7 cellular contexts compared by ENCODE assay signal in genomic region chr12:14884458-14884878, GRCh38. TPM values are rescaled to one million over a fixed set of nuclear protein-coding genes. Genes with fewer than 3 reads are reported as not detected.
DNase-seq lines count a peak whose midpoint lies in the region; ATAC-seq and TF ChIP-seq lines count a peak whose summit lies in the region.

No MANE protein-coding gene starts in this region.

- no peaks in the 10 kb centered on the region for H3K36me3 ChIP-seq in mucosa of descending colon (ENCODE audit: low read depth)

- no peaks in the 10 kb centered on the region for H3K9me3 ChIP-seq in mucosa of descending colon

- DNase-seq in NCI-H2029 (lab: John Stamatoyannopoulos, UW) (peak; percentile 23), coronary artery (ENCODE audit: low spot score) (peak; percentile 86), mucosa of descending colon (peak; percentile 58 to 78 (median 66))
- peak; percentile 82 for DNase-seq in activated CD4-positive, alpha-beta T cell treated with anti-CD3 and anti-CD28 coated beads for 48 hours
- peak; percentile 79 for DNase-seq in stimulated activated CD8-positive, alpha-beta memory T cell treated with anti-CD3 and anti-CD28 coated beads, Interleukin-4, amount 100 ng/mL, for 48 hours

- TF ChIP-seq CTCF in coronary artery (IDR thresholded peaks at IDR 0.05), result no peak
- no peak for TF ChIP-seq CTCF in mucosa of descending colon (IDR thresholded peaks at IDR 0.05)

- peak overlapping the region; percentile 61 for H3K4me3 ChIP-seq in coronary artery
- no peak overlapping the region for H3K4me3 ChIP-seq in mucosa of descending colon

- H3K27ac ChIP-seq in coronary artery, result peak overlapping the region; percentile 79 to 88

- ATAC-seq in GM18508 (IDR thresholded peaks at IDR 0.05; ENCODE audit: insufficient read depth, unreplicated experiment) (peak; percentile 92), HG02798 (IDR thresholded peaks at IDR 0.05; ENCODE audit: poor library complexity, unreplicated experiment) (peak; percentile 98), mucosa of descending colon (peak; percentile 81)

- intact Hi-C loops in mucosa of descending colon (cut with DNase I, micrococcal nuclease), result no loop called here

- no peaks in the 10 kb centered on the region for H3K4me1 ChIP-seq in mucosa of descending colon (ENCODE audit: low read depth)

RNA-seq across cellular contexts. Expression of gene MGP, which starts 1.2 kb away (rescaled TPM):
- 100 to 1,000 TPM in 2 of 3 donors, 10 to 100 TPM in 1; 42.9 to 655 (median 121) TPM for total RNA-seq in mucosa of descending colon

RNA-seq across cellular contexts. Expression of gene ART4, which starts 41.1 kb away (rescaled TPM):
- total RNA-seq in mucosa of descending colon, result 1 to 10 TPM in 1 of 3 donors, under 1 TPM in 2; 0.06 to 1.9 (median 0.54) TPM

RNA-seq across cellular contexts. Expression of gene ERP27, which starts 53.9 kb away (rescaled TPM):
- total RNA-seq in mucosa of descending colon, result 1 to 10 TPM; 1.4 to 5.6 (median 4.1) TPM

Comparison
In these comparisons a context has a peak if more than half of its experiments do, and no peak if none do; other contexts are left out.
1. DNase-seq: peak in every context shown above with its lines; median percentile 86 in coronary artery; 82 in activated CD4-positive, alpha-beta T cell treated with anti-CD3 and anti-CD28 coated beads for 48 hours; 79 in stimulated activated CD8-positive, alpha-beta memory T cell treated with anti-CD3 and anti-CD28 coated beads, Interleukin-4, amount 100 ng/mL, for 48 hours; 66 in mucosa of descending colon; 23 in NCI-H2029.